In the genomic region with DNA sequence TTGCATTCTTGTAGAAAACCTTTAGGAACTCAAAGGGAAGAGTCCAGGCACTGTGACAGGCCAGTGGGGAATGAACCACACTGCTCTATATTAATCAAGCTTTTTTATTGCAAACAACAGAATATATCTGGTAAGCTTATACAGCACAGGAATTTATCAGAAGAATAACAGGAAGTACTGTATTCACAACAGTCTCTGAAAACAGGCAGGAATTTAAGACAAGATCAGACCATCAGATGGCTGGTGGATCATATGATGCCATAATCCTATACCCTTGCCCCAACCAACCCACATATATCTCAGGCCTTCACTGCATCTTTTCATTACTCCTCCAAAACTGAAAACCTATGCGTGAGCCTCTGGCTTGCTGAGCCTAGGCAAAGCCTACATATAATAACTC, we compare ENCODE assay signal across 17 cellular contexts. TPM values are rescaled to one million over a fixed set of nuclear protein-coding genes. Genes with fewer than 3 reads are reported as not detected.
A peak's percentile ranks its signal among the peaks of the same experiment; 100 is the strongest.
DNase-seq lines count a peak whose midpoint lies in the region; ATAC-seq, FAIRE-seq and TF ChIP-seq lines count a peak whose summit lies in the region.
"Had no signal": no experiment of that assay in that cellular context is flagged by ENCODE, and none has a peak within 500 bp of the region (broad histone marks: within the 10 kb centered on the region; RNA-seq: fewer than 3 reads in every experiment).

No MANE protein-coding gene starts in this region.

- peak overlapping the region; percentile 72 to 97 (median 94) for H3K4me3 Mint-ChIP-seq in CD8-positive, alpha-beta memory T cell
- no peak overlapping the region for H3K4me3 Mint-ChIP-seq in activated naive CD8-positive, alpha-beta T cell treated with anti-CD3 and anti-CD28 coated beads, Interleukin-2, amount 10 ng/mL, durations not matched to agents 7 days and 5 days
- peak overlapping the region; percentile 88 to 96 (median 94) for H3K4me3 Mint-ChIP-seq in naive thymus-derived CD4-positive, alpha-beta T cell

- no peak overlapping the region for H2AFZ ChIP-seq in IMR-90 (replicated peaks; ENCODE audit: low read length, poor library complexity)

- peak overlapping the region; percentile 7 to 96 (median 93) for H3K27ac Mint-ChIP-seq in CD8-positive, alpha-beta memory T cell
- peak overlapping the region; percentile 27 for H3K27ac Mint-ChIP-seq in activated naive CD8-positive, alpha-beta T cell treated with anti-CD3 and anti-CD28 coated beads, Interleukin-2, amount 10 ng/mL, durations not matched to agents 7 days and 5 days
- peak overlapping the region; percentile 84 to 97 (median 93) for H3K27ac Mint-ChIP-seq in naive thymus-derived CD4-positive, alpha-beta T cell

- H2AK9ac ChIP-seq in IMR-90 (replicated peaks; ENCODE audit: low read depth, low read length, poor library complexity), result no peak overlapping the region

- H3K27ac ChIP-seq in CD8-positive, alpha-beta memory T cell (ENCODE audit: low read depth, low read length), result no peak overlapping the region
- H3K27ac ChIP-seq in IMR-90 (ENCODE audit: insufficient read depth, low read length), result no peak overlapping the region
- H3K27ac ChIP-seq in naive thymus-derived CD4-positive, alpha-beta T cell (ENCODE audit: low read depth, low read length), result peak overlapping the region; percentile 77
- H3K27ac ChIP-seq in pancreas, result no peak overlapping the region
- H3K27ac ChIP-seq: adrenal gland, left ventricle myocardium inferior had no signal

- POLR2A ChIA-PET in CD8-positive, alpha-beta memory T cell (lab: Charles Lee), result no interaction called here
- POLR2A ChIA-PET in IMR-90 (lab: Charles Lee; ENCODE audit: unreplicated experiment), result no interaction called here
- POLR2A ChIA-PET in activated naive CD8-positive, alpha-beta T cell treated with anti-CD3 and anti-CD28 coated beads, Interleukin-2, amount 10 ng/mL, durations not matched to agents 7 days and 5 days (lab: Charles Lee), result no interaction called here
- POLR2A ChIA-PET in naive thymus-derived CD4-positive, alpha-beta T cell (lab: Charles Lee), result interaction anchor here (1.8 kb wide), 1 partner anchor 12 kb away, joined by 8 read pairs; no protein-coding TSS in a partner anchor

- no peaks in the 10 kb centered on the region for H3K9me3 ChIP-seq in CD8-positive, alpha-beta memory T cell (ENCODE audit: low read length)
- H3K9me3 ChIP-seq in IMR-90 (ENCODE audit: control insufficient read depth, insufficient read depth, low read length), result no peaks in the 10 kb centered on the region
- H3K9me3 ChIP-seq in naive thymus-derived CD4-positive, alpha-beta T cell (ENCODE audit: control insufficient read depth in 2 of 3, low read length in 3 of 3), result no peaks in the 10 kb centered on the region
- no peaks in the 10 kb centered on the region for H3K9me3 ChIP-seq in pancreas
- H3K9me3 ChIP-seq: adrenal gland, left ventricle myocardium inferior, spleen had no signal

- no TSS peak for BruUV-seq in IMR-90 (replicated peaks; lab: Mats Ljungman, UMichigan)

- no peak overlapping the region for H4K91ac ChIP-seq in IMR-90 (ENCODE audit: insufficient read depth, low read depth, low read length)

- TF ChIP-seq POLR2A in IMR-90 (IDR thresholded peaks at IDR 0.05; ENCODE audit: low read depth, low read length), result no peak

- no peak overlapping the region for H2BK20ac ChIP-seq in IMR-90 (ENCODE audit: low read depth, low read length)

- no CpG with 5 or more reads among the region's 1 CpG for WGBS in IMR-90 (ENCODE audit: extremely low coverage in 2 of 2, insufficient read length in 1 of 2), 2 experiments
- WGBS in pancreas, 2 donors, result 0% methylated on average over 1 of the region's 1 CpG

- no peaks in the 10 kb centered on the region for H3K36me3 ChIP-seq in CD8-positive, alpha-beta memory T cell (ENCODE audit: insufficient read depth, low read length)
- H3K36me3 ChIP-seq in IMR-90 (ENCODE audit: control insufficient read depth, insufficient read depth, low read length), result no peaks in the 10 kb centered on the region
- no peaks in the 10 kb centered on the region for H3K36me3 ChIP-seq in naive thymus-derived CD4-positive, alpha-beta T cell (ENCODE audit: control insufficient read depth in 2 of 3, insufficient read depth in 3 of 3, low read length in 3 of 3)
- H3K36me3 ChIP-seq in pancreas, result no peaks in the 10 kb centered on the region
- H3K36me3 ChIP-seq: adrenal gland had no signal

- H3K4me3 ChIP-seq in CD8-positive, alpha-beta memory T cell (ENCODE audit: low read length), result peak overlapping the region; percentile 78
- H3K4me3 ChIP-seq in IMR-90 (ENCODE audit: insufficient read depth, low read depth, low read length) (no peak overlapping the region), pancreas (no peak overlapping the region)
- H3K4me3 ChIP-seq in naive thymus-derived CD4-positive, alpha-beta T cell (ENCODE audit: low read length), result peak overlapping the region; percentile 73

- no peaks in the 10 kb centered on the region; the same call in 1 of the 2 replicates for H3K9me1 ChIP-seq in IMR-90 (ENCODE audit: insufficient read depth, low read length)

- intact Hi-C loops in IMR-90 (cut with micrococcal nuclease), result no loop called here
- intact Hi-C loops in naive thymus-derived CD4-positive, alpha-beta T cell (cut with micrococcal nuclease), result loop anchor here (5.0 to 10.0 kb wide), 5 partner anchors 208 to 1835 kb away; partner anchors contain the start of genes E2F8 (in 1 of the 2), NAV2 (in 1 of the 2), TSG101 (in 1 of the 2) and ZDHHC13 (in 1 of the 2)
- intact Hi-C loops in pancreas (cut with DNase I), result no loop called here

- no peak overlapping the region for H3K14ac ChIP-seq in IMR-90 (replicated peaks; ENCODE audit: low read depth, low read length)

- peaks cover 13 to 20% of the 10 kb centered on the region in 2 experiments; a peak in 3 of 4 replicates for H3K79me1 ChIP-seq in IMR-90 (ENCODE audit: low read depth in 1 of 2, low read length in 2 of 2)

- H3K9me3 Mint-ChIP-seq in CD8-positive, alpha-beta memory T cell, result no peaks in the 10 kb centered on the region
- H3K9me3 Mint-ChIP-seq in activated naive CD8-positive, alpha-beta T cell treated with anti-CD3 and anti-CD28 coated beads, Interleukin-2, amount 10 ng/mL, durations not matched to agents 7 days and 5 days, result no peaks in the 10 kb centered on the region
- H3K9me3 Mint-ChIP-seq in naive thymus-derived CD4-positive, alpha-beta T cell, result peaks cover 0 to 3% (median 0%) of the 10 kb centered on the region in 11 donors
- H3K9me3 Mint-ChIP-seq: CD14-positive monocyte had no signal

- H2BK15ac ChIP-seq in IMR-90 (ENCODE audit: low read depth, low read length), result no peak overlapping the region; the same call in 2 of the 3 replicates

- no peak for TF ChIP-seq RAD21 in IMR-90 (IDR thresholded peaks at IDR 0.05; ENCODE audit: low read length)

- in situ Hi-C loops in IMR-90 (cut with MboI; ENCODE audit: low sequenced_read_pairs), result loop anchor here (25.0 kb wide), 1 partner anchor 425 kb away; no protein-coding TSS in a partner anchor

- no peak overlapping the region; a peak in 1 of 4 replicates for H4K8ac ChIP-seq in IMR-90 (ENCODE audit: low read depth in 2 of 2, low read length in 2 of 2)

- no peak for FAIRE-seq in pancreas (lab: Jason Lieb, UNC)
- FAIRE-seq: colon, G401.6 had no signal

- H2BK120ac ChIP-seq in IMR-90 (ENCODE audit: low read depth, low read length), result no peak overlapping the region

- dilution Hi-C loops in IMR-90 (cut with HindIII; ENCODE audit: low sequenced_read_pairs, unreplicated experiment), result no loop called here

- no peak overlapping the region for H2BK5ac ChIP-seq in IMR-90 (ENCODE audit: low read depth, low read length, poor library complexity, severe bottlenecking)

- no peak overlapping the region for H3K56ac ChIP-seq in IMR-90 (ENCODE audit: extremely low read depth, insufficient read depth, low read length)

- peak overlapping the region; percentile 5; the same call in 1 of the 2 replicates for H3K4ac ChIP-seq in IMR-90 (ENCODE audit: low read depth, low read length)

- H3K4me2 ChIP-seq in IMR-90 (ENCODE audit: low read depth, low read length), result no peak overlapping the region

- no peaks in the 10 kb centered on the region for H4K20me1 ChIP-seq in IMR-90 (ENCODE audit: insufficient read depth, low read length)

- H3K4me1 Mint-ChIP-seq in CD8-positive, alpha-beta memory T cell, result peaks cover 53 to 67% (median 59%) of the 10 kb centered on the region in 3 donors
- peaks cover 53% of the 10 kb centered on the region for H3K4me1 Mint-ChIP-seq in activated naive CD8-positive, alpha-beta T cell treated with anti-CD3 and anti-CD28 coated beads, Interleukin-2, amount 10 ng/mL, durations not matched to agents 7 days and 5 days
- H3K4me1 Mint-ChIP-seq in naive thymus-derived CD4-positive, alpha-beta T cell, result peaks cover 32 to 69% (median 63%) of the 10 kb centered on the region in 7 donors

- no peak for DNase-seq in CD8-positive, alpha-beta memory T cell
- DNase-seq in IMR-90, result no peak
- no peak for DNase-seq in activated naive CD8-positive, alpha-beta T cell treated with anti-CD3 and anti-CD28 coated beads, Interleukin-2, amount 10 ng/mL, durations not matched to agents 7 days and 5 days
- DNase-seq in naive thymus-derived CD4-positive, alpha-beta T cell, result no peak
- no peak for DNase-seq in NCI-H1105 (lab: John Stamatoyannopoulos, UW)
- no peak for DNase-seq in left lobe of liver (ENCODE audit: low spot score)
- DNase-seq in pancreas, result no peak
- DNase-seq: adrenal gland, hippocampal formation, left ventricle myocardium inferior, NCI-H1417, spleen had no signal

- H3K23ac ChIP-seq in IMR-90 (ENCODE audit: low read depth, low read length), result no peak overlapping the region

- H3K27me3 ChIP-seq in CD8-positive, alpha-beta memory T cell (ENCODE audit: insufficient read depth, low read length, poor library complexity, severe bottlenecking), result no peaks in the 10 kb centered on the region
- H3K27me3 ChIP-seq in IMR-90 (ENCODE audit: control insufficient read depth, insufficient read depth, low read length) (no peaks in the 10 kb centered on the region), pancreas (no peaks in the 10 kb centered on the region)
- no peaks in the 10 kb centered on the region for H3K27me3 ChIP-seq in naive thymus-derived CD4-positive, alpha-beta T cell (ENCODE audit: control insufficient read depth in 2 of 2, insufficient read depth in 2 of 2, low read length in 2 of 2)
- H3K27me3 ChIP-seq: adrenal gland, spleen had no signal

- TF ChIP-seq CTCF in IMR-90 (conservative IDR thresholded peaks at IDR 0.05; ENCODE audit: low read depth, low read length) (no peak), pancreas (IDR thresholded peaks at IDR 0.05) (no peak)

- H3K4me1 ChIP-seq in CD8-positive, alpha-beta memory T cell (ENCODE audit: insufficient read depth, low read length), result peaks cover 41% of the 10 kb centered on the region
- H3K4me1 ChIP-seq in IMR-90 (ENCODE audit: control insufficient read depth, insufficient read depth, low read length) (peaks cover 11% of the 10 kb centered on the region), pancreas (no peaks in the 10 kb centered on the region)
- H3K4me1 ChIP-seq in naive thymus-derived CD4-positive, alpha-beta T cell (ENCODE audit: control insufficient read depth in 2 of 2, insufficient read depth in 2 of 2, low read length in 2 of 2), result peaks cover 27 to 29% of the 10 kb centered on the region in 2 donors

- no peaks in the 10 kb centered on the region for H3K27me3 Mint-ChIP-seq in CD8-positive, alpha-beta memory T cell
- H3K27me3 Mint-ChIP-seq in activated naive CD8-positive, alpha-beta T cell treated with anti-CD3 and anti-CD28 coated beads, Interleukin-2, amount 10 ng/mL, durations not matched to agents 7 days and 5 days, result no peaks in the 10 kb centered on the region
- H3K27me3 Mint-ChIP-seq in naive thymus-derived CD4-positive, alpha-beta T cell, result no peaks in the 10 kb centered on the region

- ATAC-seq in IMR-90 (ENCODE audit: low read depth), result no peak
- ATAC-seq in activated naive CD8-positive, alpha-beta T cell treated with anti-CD3 and anti-CD28 coated beads, Interleukin-2, amount 10 ng/mL, durations not matched to agents 7 days and 5 days (ENCODE audit: low read depth), result no peak
- ATAC-seq in naive thymus-derived CD4-positive, alpha-beta T cell, result no peak
- ATAC-seq in HG02623 (IDR thresholded peaks at IDR 0.05; ENCODE audit: unreplicated experiment), result no peak
- ATAC-seq in left lobe of liver, result no peak
- no peak for ATAC-seq in pancreas
- ATAC-seq: esophagus mucosa had no signal

- peaks cover 0 to 12% (median 4%) of the 10 kb centered on the region in 3 donors for H3K36me3 Mint-ChIP-seq in CD8-positive, alpha-beta memory T cell
- H3K36me3 Mint-ChIP-seq in activated naive CD8-positive, alpha-beta T cell treated with anti-CD3 and anti-CD28 coated beads, Interleukin-2, amount 10 ng/mL, durations not matched to agents 7 days and 5 days, result peaks cover 23% of the 10 kb centered on the region
- peaks cover 5 to 28% (median 10%) of the 10 kb centered on the region in 5 donors for H3K36me3 Mint-ChIP-seq in naive thymus-derived CD4-positive, alpha-beta T cell

- H2AK5ac ChIP-seq in IMR-90 (ENCODE audit: low read depth, low read length), result no peak overlapping the region

- no peak overlapping the region for H3K9ac ChIP-seq in IMR-90 (ENCODE audit: low read depth, low read length)

- no peak overlapping the region for H3K18ac ChIP-seq in IMR-90 (ENCODE audit: low read depth, low read length)

- no peak overlapping the region for H4K5ac ChIP-seq in IMR-90 (ENCODE audit: low read depth, low read length)

- CTCF ChIA-PET in CD8-positive, alpha-beta memory T cell (lab: Charles Lee), result interaction anchor here (1.5 to 2.6 kb wide), 2 partner anchors 8 to 24 kb away, joined by 5 to 12 read pairs; no protein-coding TSS in a partner anchor
- CTCF ChIA-PET in IMR-90 (lab: Yijun Ruan, JAX), result interaction anchor here (3.1 kb wide), 1 partner anchor 9 kb away, joined by 10 read pairs; no protein-coding TSS in a partner anchor
- CTCF ChIA-PET in naive thymus-derived CD4-positive, alpha-beta T cell (lab: Charles Lee), result interaction anchor here (2.2 kb wide), 1 partner anchor 9 kb away, joined by 6 read pairs; no protein-coding TSS in a partner anchor

RNA-seq across cellular contexts. Expression of gene HTATIP2, which starts 1.0 kb away (rescaled TPM):
- total RNA-seq in CD8-positive, alpha-beta memory T cell, result 10 to 100 TPM; 50.7 to 52.4 TPM
- polyA plus RNA-seq in CD8-positive, alpha-beta memory T cell, result 49.6 TPM
- total RNA-seq in IMR-90 (2012; rRNA removed), result 7.2 and 13.6 TPM in 2 replicates
- polyA plus RNA-seq in IMR-90 (2012; rRNA removed), result 10.8 and 11.6 TPM in 2 replicates
- 3.0 and 8.1 TPM in 2 replicates for polyA plus RNA-seq in IMR-90 (2012; cell fraction: cytosol; rRNA removed)
- polyA plus RNA-seq in IMR-90 (2012; cell fraction: nucleus; rRNA removed; ENCODE audit: low replicate concordance), result 1.5 and 11.6 TPM in 2 replicates
- total RNA-seq in activated naive CD8-positive, alpha-beta T cell treated with anti-CD3 and anti-CD28 coated beads, Interleukin-2, amount 10 ng/mL, durations not matched to agents 7 days and 5 days, result 10 to 100 TPM; 46.1 to 50.9 TPM
- total RNA-seq in naive thymus-derived CD4-positive, alpha-beta T cell, result 10 to 100 TPM; 12.0 to 47.1 (median 38.6) TPM
- 10 to 100 TPM; 55.3 to 70.2 TPM for polyA plus RNA-seq in naive thymus-derived CD4-positive, alpha-beta T cell
- total RNA-seq in left lobe of liver, result 68.0 TPM
- 10 to 100 TPM in 5 of 6 donors, 1 to 10 TPM in 1; 9.6 to 29.1 (median 12.1) TPM for total RNA-seq in pancreas
- polyA plus RNA-seq in pancreas, result 10 to 100 TPM; 11.3 to 19.2 TPM

RNA-seq across cellular contexts. Expression of gene PRMT3, which starts 25.0 kb away (rescaled TPM):
- 10 to 100 TPM; 50.0 to 54.4 TPM for total RNA-seq in CD8-positive, alpha-beta memory T cell
- 5.4 TPM for polyA plus RNA-seq in CD8-positive, alpha-beta memory T cell
- total RNA-seq in IMR-90 (2012; rRNA removed), result 11.3 and 15.0 TPM in 2 replicates
- 6.2 and 8.8 TPM in 2 replicates for polyA plus RNA-seq in IMR-90 (2012; rRNA removed)
- 2.9 TPM in 2 replicates for polyA plus RNA-seq in IMR-90 (2012; cell fraction: cytosol; rRNA removed)
- 2.4 and 7.3 TPM in 2 replicates for polyA plus RNA-seq in IMR-90 (2012; cell fraction: nucleus; rRNA removed; ENCODE audit: low replicate concordance)
- 10 to 100 TPM; 15.8 to 16.2 TPM for total RNA-seq in activated naive CD8-positive, alpha-beta T cell treated with anti-CD3 and anti-CD28 coated beads, Interleukin-2, amount 10 ng/mL, durations not matched to agents 7 days and 5 days
- 10 to 100 TPM; 12.5 to 19.0 (median 17.7) TPM for total RNA-seq in naive thymus-derived CD4-positive, alpha-beta T cell
- polyA plus RNA-seq in naive thymus-derived CD4-positive, alpha-beta T cell, result 10 to 100 TPM in 1 of 2 donors, 1 to 10 TPM in 1; 7.6 to 10.3 TPM
- total RNA-seq in left lobe of liver, result 4.1 TPM
- 10 to 100 TPM in 1 of 6 donors, 1 to 10 TPM in 5; 5.1 to 10.3 (median 6.3) TPM for total RNA-seq in pancreas
- polyA plus RNA-seq in pancreas, result 1 to 10 TPM; 4.9 to 5.4 TPM

Comparison
In these comparisons a context has a peak if more than half of its experiments do, and no peak if none do; other contexts are left out.
1. H3K4me3 ChIP-seq: peak in CD8-positive, alpha-beta memory T cell (single experiment) and naive thymus-derived CD4-positive, alpha-beta T cell (single experiment); none in IMR-90 (single experiment) and pancreas (0 of 4).
2. H3K27ac Mint-ChIP-seq: peak in every context shown above with its lines; median percentile 93 in CD8-positive, alpha-beta memory T cell; 93 in naive thymus-derived CD4-positive, alpha-beta T cell; 27 in activated naive CD8-positive, alpha-beta T cell treated with anti-CD3 and anti-CD28 coated beads, Interleukin-2, amount 10 ng/mL, durations not matched to agents 7 days and 5 days.
3. intact Hi-C loops: an anchor here in naive thymus-derived CD4-positive, alpha-beta T cell (5.0 to 10.0 kb wide); none called in IMR-90 and pancreas.